ENCODE assay signal across 8 cellular contexts in genomic region chr10:69181433-69181832, GRCh38. TPM values are rescaled to one million over a fixed set of nuclear protein-coding genes. Genes with fewer than 3 reads are reported as not detected.
DNase-seq lines count a peak whose midpoint lies in the region; ATAC-seq and TF ChIP-seq lines count a peak whose summit lies in the region.

No MANE protein-coding gene starts in this region.

- TF ChIP-seq EP300 in sigmoid colon (IDR thresholded peaks at IDR 0.05): no peak

- no peak overlapping the region for H2AFZ ChIP-seq in GM23338
- H2AFZ ChIP-seq in SU-DHL-6 (ENCODE audit: low read depth, low read length, severe bottlenecking): no peak overlapping the region
- no peak overlapping the region for H2AFZ ChIP-seq in fibroblast of lung (ENCODE audit: low read length)

- WGBS in sigmoid colon, 2 donors: 29 to 78% methylated on average over 1 of the region's 1 CpG

- H3F3A ChIP-seq in GM23338 (replicated peaks; ENCODE audit: low read depth) (no peaks in the 10 kb centered on the region), SU-DHL-6 (ENCODE audit: insufficient read depth) (peaks cover 16% of the 10 kb centered on the region; the same call in 1 of the 2 replicates)

- H3K4me3 ChIP-seq in GM23338: peak overlapping the region; percentile 84
- peak overlapping the region; percentile 91 for H3K4me3 ChIP-seq in SU-DHL-6 (ENCODE audit: insufficient read depth, low read length, poor library complexity, severe bottlenecking)
- peak overlapping the region; percentile 67 to 99 (median 96) for H3K4me3 ChIP-seq in fibroblast of lung (replicated peaks in 1 of 4; ENCODE audit: control extremely low read depth in 1 of 4, insufficient read depth in 1 of 4, low read depth in 3 of 4, low read length in 4 of 4)
- peak overlapping the region in 3 of 4 donors; percentile 75 to 99 (median 97) for H3K4me3 ChIP-seq in sigmoid colon

- intact Hi-C loops in sigmoid colon (cut with DNase I): loop anchor here (2.0 to 10.0 kb wide), 3 partner anchors 57 to 655 kb away; partner anchors contain the start of genes KIFBP, SLC25A16 and VPS26A

- peaks cover 2% of the 10 kb centered on the region; the same call in 1 of the 2 replicates for H3K36me3 ChIP-seq in GM23338 (ENCODE audit: insufficient read depth)
- H3K36me3 ChIP-seq in SU-DHL-6 (ENCODE audit: low read length): 0 out of 2 replicates have a peak, but pooled peaks cover 6% of the 10 kb centered on the region
- peaks cover 2% of the 10 kb centered on the region for H3K36me3 ChIP-seq in fibroblast of lung (ENCODE audit: control insufficient read depth, insufficient read depth, low read length)
- H3K36me3 ChIP-seq in sigmoid colon: peaks cover 0 to 13% (median 2%) of the 10 kb centered on the region in 4 donors

- no peaks in the 10 kb centered on the region for H3K27me3 ChIP-seq in GM23338 (ENCODE audit: insufficient read depth)
- no peaks in the 10 kb centered on the region for H3K27me3 ChIP-seq in SU-DHL-6 (ENCODE audit: low read length)
- H3K27me3 ChIP-seq in fibroblast of lung (ENCODE audit: control insufficient read depth, insufficient read depth, low read length): no peaks in the 10 kb centered on the region
- H3K27me3 ChIP-seq in sigmoid colon: no peaks in the 10 kb centered on the region

- H3K27ac Mint-ChIP-seq in GM23338: no peak overlapping the region

- H3K9ac ChIP-seq in SU-DHL-6 (ENCODE audit: low read length): peak overlapping the region; percentile 84
- H3K9ac ChIP-seq in fibroblast of lung (ENCODE audit: insufficient read depth, low read length): peak overlapping the region; percentile 88

- no peaks in the 10 kb centered on the region; the same call in 2 of the 3 replicates for H3K9me3 Mint-ChIP-seq in GM23338

- DNase-seq in GM23338 (ENCODE audit: low spot score): no peak
- DNase-seq in fibroblast of lung (ENCODE audit: low read depth in 2 of 2): no peak
- DNase-seq in sigmoid colon: no peak
- no peak for DNase-seq in SIG-M5 (lab: John Stamatoyannopoulos, UW)
- DNase-seq in SIG-M5 treated with dmso at 0.1 percent for 504 hours (lab: John Stamatoyannopoulos, UW; ENCODE audit: unreplicated experiment): no peak
- DNase-seq in NCI-H1417 treated with DMSO at 0.1 percent for 48 hours (lab: John Stamatoyannopoulos, UW): no peak

- H3K79me2 ChIP-seq in GM23338 (replicated peaks; ENCODE audit: insufficient read depth) (peaks cover 62% of the 10 kb centered on the region), SU-DHL-6 (ENCODE audit: insufficient read depth, low read length) (peaks cover 57% of the 10 kb centered on the region), fibroblast of lung (ENCODE audit: control insufficient read depth, insufficient read depth, low read length) (peaks cover 43% of the 10 kb centered on the region)

- peaks cover 5% of the 10 kb centered on the region for H4K20me1 ChIP-seq in GM23338 (replicated peaks; ENCODE audit: insufficient read depth)
- 0 out of 2 replicates have a peak, but pooled peaks cover 3% of the 10 kb centered on the region for H4K20me1 ChIP-seq in SU-DHL-6 (ENCODE audit: low read depth, low read length)
- no peaks in the 10 kb centered on the region for H4K20me1 ChIP-seq in fibroblast of lung (ENCODE audit: control insufficient read depth, extremely low read depth, insufficient read depth, low read length)

- TF ChIP-seq CTCF in GM23338 (conservative IDR thresholded peaks at IDR 0.05; ENCODE audit: low read depth in 2 of 2): no peak
- no peak for TF ChIP-seq CTCF in SU-DHL-6 (IDR thresholded peaks at IDR 0.05; ENCODE audit: insufficient read depth, low read length, poor library complexity, severe bottlenecking)
- TF ChIP-seq CTCF in fibroblast of lung (conservative IDR thresholded peaks at IDR 0.05 in 1 of 2, IDR thresholded peaks at IDR 0.05 in 1 of 2; ENCODE audit: low read depth in 1 of 2, low read length in 2 of 2): no peak
- no peak for TF ChIP-seq CTCF in sigmoid colon (IDR thresholded peaks at IDR 0.05)

- TF ChIP-seq POLR2A in sigmoid colon (IDR thresholded peaks at IDR 0.05): no peak

- H3K4me3 Mint-ChIP-seq in GM23338: peak overlapping the region; percentile 97

- H3K4me1 ChIP-seq in GM23338 (ENCODE audit: insufficient read depth) (peaks cover 5% of the 10 kb centered on the region), fibroblast of lung (ENCODE audit: control insufficient read depth, extremely low read depth, insufficient read depth, low read length) (peaks cover 12% of the 10 kb centered on the region), sigmoid colon (peaks cover 0 to 29% (median 26%) of the 10 kb centered on the region in 4 donors)

- no peak overlapping the region for H3K27ac ChIP-seq in GM23338 (ENCODE audit: low read depth)
- H3K27ac ChIP-seq in SU-DHL-6 (ENCODE audit: low read depth, low read length): no peak overlapping the region
- H3K27ac ChIP-seq in fibroblast of lung (ENCODE audit: insufficient read depth, low read length): peak overlapping the region; percentile 97
- H3K27ac ChIP-seq in sigmoid colon: no peak overlapping the region

- H3K9me3 ChIP-seq in SU-DHL-6 (ENCODE audit: insufficient read depth, low read length) (no peaks in the 10 kb centered on the region), fibroblast of lung (ENCODE audit: control insufficient read depth, insufficient read depth, low read depth, low read length) (no peaks in the 10 kb centered on the region), sigmoid colon (no peaks in the 10 kb centered on the region)

- H3K9me2 ChIP-seq in GM23338 (ENCODE audit: insufficient read depth) (no peaks in the 10 kb centered on the region), SU-DHL-6 (replicated peaks; ENCODE audit: insufficient read depth, low read length) (no peaks in the 10 kb centered on the region)

- peak overlapping the region; percentile 97 for H3K4me2 ChIP-seq in GM23338
- H3K4me2 ChIP-seq in SU-DHL-6 (ENCODE audit: low read depth, low read length, poor library complexity, severe bottlenecking): peak overlapping the region; percentile 78
- peak overlapping the region; percentile 99 for H3K4me2 ChIP-seq in fibroblast of lung (ENCODE audit: extremely low read depth, insufficient read depth, low read length)

- H3K36me3 Mint-ChIP-seq in GM23338 (ENCODE audit: low read depth): peaks cover 12% of the 10 kb centered on the region

- no peak for ATAC-seq in GM23338
- ATAC-seq in GM18867 (IDR thresholded peaks at IDR 0.05; ENCODE audit: unreplicated experiment): no peak

- H3K4me1 Mint-ChIP-seq in GM23338: peaks cover 8% of the 10 kb centered on the region

- peaks cover 12% of the 10 kb centered on the region for H3K27me3 Mint-ChIP-seq in GM23338 (ENCODE audit: insufficient read depth, low read depth, poor library complexity)

TF ChIP-seq in GM23338, 12 proteins besides CTCF, POLR2A, EP300 and RAD21 (continues in another document):
- no peak for TF ChIP-seq POLR2AphosphoS5 (IDR thresholded peaks at IDR 0.05; ENCODE audit: low read depth)
- no peak for TF ChIP-seq JUNB (IDR thresholded peaks at IDR 0.05; ENCODE audit: unreplicated experiment)
- no peak for TF ChIP-seq NANOG (IDR thresholded peaks at IDR 0.05; ENCODE audit: borderline replicate concordance)
- no peak for TF ChIP-seq REST (IDR thresholded peaks at IDR 0.05; ENCODE audit: unreplicated experiment)
- TF ChIP-seq STAT1 (IDR thresholded peaks at IDR 0.05; ENCODE audit: unreplicated experiment): no peak

RNA-seq across cellular contexts. Expression of gene SUPV3L1, which starts 1.4 kb away (rescaled TPM):
- 31.2 and 45.2 TPM in 2 replicates for total RNA-seq in GM23338 (2014; rRNA removed; shearing (Covaris generic))
- polyA plus RNA-seq in GM23338 (2016; fragmentation: Nextera tagmentation; extraction: Ambion mirVana) (28.7 and 29.9 TPM in 2 replicates), fibroblast of lung (31.8 and 37.6 TPM in 2 replicates), sigmoid colon (10 to 100 TPM; 21.6 to 34.5 (median 31.9) TPM)
- total RNA-seq in fibroblast of lung (49.5 and 69.6 TPM in 2 replicates), sigmoid colon (10 to 100 TPM; 20.8 to 36.2 (median 26.2) TPM)
- polyA plus RNA-seq in fibroblast of lung (2012): 17.1 and 23.1 TPM in 2 replicates
- polyA minus RNA-seq in fibroblast of lung (ENCODE audit: low replicate concordance): 5.5 and 21.2 TPM in 2 replicates

RNA-seq across cellular contexts. Expression of gene HKDC1, which starts 38.7 kb away (rescaled TPM):
- 0.03 TPM in 1 of 2 replicates, not detected in the other for total RNA-seq in GM23338 (2014; rRNA removed; shearing (Covaris generic))
- polyA plus RNA-seq in GM23338 (2016; fragmentation: Nextera tagmentation; extraction: Ambion mirVana) (not detected in 2 replicates), fibroblast of lung (0.09 and 0.12 TPM in 2 replicates), sigmoid colon (10 to 100 TPM in 2 of 3 donors, 1 to 10 TPM in 1; 8.4 to 33.3 (median 19.2) TPM)
- total RNA-seq in fibroblast of lung (1.8 and 2.1 TPM in 2 replicates), sigmoid colon (not detected)
- 0.08 and 0.16 TPM in 2 replicates for polyA plus RNA-seq in fibroblast of lung (2012)
- 0.86 TPM in 1 of 2 replicates, not detected in the other for polyA minus RNA-seq in fibroblast of lung (ENCODE audit: low replicate concordance)

RNA-seq across cellular contexts. Expression of gene VPS26A, which starts 57.5 kb away (rescaled TPM):
- 39.3 and 41.6 TPM in 2 replicates for total RNA-seq in GM23338 (2014; rRNA removed; shearing (Covaris generic))
- polyA plus RNA-seq in GM23338 (2016; fragmentation: Nextera tagmentation; extraction: Ambion mirVana) (23.1 and 29.0 TPM in 2 replicates), fibroblast of lung (51.3 and 57.1 TPM in 2 replicates), sigmoid colon (10 to 100 TPM; 35.7 to 73.1 (median 51.1) TPM)
- total RNA-seq in fibroblast of lung (38.0 and 44.1 TPM in 2 replicates), sigmoid colon (10 to 100 TPM; 35.7 to 59.2 (median 44.7) TPM)
- polyA plus RNA-seq in fibroblast of lung (2012): 55.2 and 55.9 TPM in 2 replicates
- 0.90 and 1.9 TPM in 2 replicates for polyA minus RNA-seq in fibroblast of lung (ENCODE audit: low replicate concordance)
